1 cellular context compared by ENCODE assay signal in the genomic region with DNA sequence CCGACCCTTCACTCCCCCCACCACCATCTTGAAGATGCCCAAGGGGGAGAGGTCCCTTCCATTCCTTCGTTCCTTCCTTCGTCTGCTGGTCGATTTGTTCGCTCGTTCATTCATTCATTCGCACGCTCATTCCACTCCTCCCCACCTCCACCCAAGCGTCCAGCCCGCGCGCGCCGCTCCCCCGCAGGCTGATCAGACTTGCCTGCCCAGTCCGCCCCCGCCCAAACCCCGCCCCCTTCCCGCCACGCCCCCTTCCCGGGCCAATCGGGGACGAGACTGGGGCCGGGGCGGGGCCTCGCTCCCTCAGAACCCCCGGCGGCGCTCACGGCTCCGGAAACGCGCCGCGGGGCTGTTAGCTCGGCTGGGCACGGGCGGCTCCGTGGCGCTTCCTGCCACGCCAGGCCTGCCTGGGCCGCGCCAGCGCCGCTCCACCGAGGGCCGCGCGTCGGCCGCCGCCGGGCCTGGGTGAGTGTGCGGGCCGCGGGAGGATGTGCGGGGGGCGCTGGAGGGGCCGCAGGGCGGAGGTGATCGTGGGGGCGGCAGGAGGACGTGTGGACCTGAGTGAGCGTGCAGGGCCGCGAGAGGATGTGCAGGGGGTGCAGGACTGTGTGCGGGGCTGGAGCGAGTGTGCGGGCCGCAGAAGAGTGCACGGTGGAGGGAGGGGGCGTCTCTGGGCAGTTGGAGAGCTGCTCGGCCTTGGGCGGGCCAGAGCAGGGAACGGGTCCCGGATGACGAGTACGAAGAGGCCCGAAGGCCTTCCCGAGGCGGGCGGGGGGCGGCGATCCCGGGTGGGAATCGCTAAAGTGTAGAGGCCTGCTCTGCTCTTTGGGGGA.
TF ChIP-seq lines count a peak whose summit lies in the region.

A gene with protein sequence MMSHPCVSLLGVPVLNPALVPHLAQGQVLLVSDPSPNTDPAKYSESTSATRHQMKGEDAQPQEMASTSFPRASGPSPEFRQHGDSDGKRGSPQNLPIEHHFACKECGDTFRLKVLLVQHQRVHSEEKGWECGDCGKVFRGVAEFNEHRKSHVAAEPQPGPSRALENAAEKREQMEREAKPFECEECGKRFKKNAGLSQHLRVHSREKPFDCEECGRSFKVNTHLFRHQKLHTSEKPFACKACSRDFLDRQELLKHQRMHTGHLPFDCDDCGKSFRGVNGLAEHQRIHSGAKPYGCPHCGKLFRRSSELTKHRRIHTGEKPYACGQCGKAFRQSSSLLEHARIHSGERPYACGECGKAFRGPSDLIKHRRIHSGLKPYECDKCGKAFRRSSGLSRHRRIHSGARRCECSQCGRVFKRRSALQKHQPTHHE (plus strand): TSS at position 333 of the 833 bp plus-strand sequence. CDS start 2,527 bp downstream, outside the sequence.

TF ChIP-seq in K562, 482 proteins besides CTCF, POLR2A, EP300 and RAD21 (continued from another document):
- TF ChIP-seq ZNF57 (CRISPR knock-in tag; IDR thresholded peaks at IDR 0.05) (no peak), BCL6 (CRISPR knock-in tag; IDR thresholded peaks at IDR 0.05) (no peak), SIN3A (IDR thresholded peaks at IDR 0.05; ENCODE audit: borderline replicate concordance in 2 of 2, control insufficient read depth in 1 of 2, low read depth in 2 of 2, low read length in 2 of 2) (peak in 1 of 2 experiments; percentile 50; a peak in 1 of 4 replicates), JUND (IDR thresholded peaks at IDR 0.05; ENCODE audit: borderline replicate concordance, low read depth, low read length) (no peak), JUND (tag; IDR thresholded peaks at IDR 0.05; ENCODE audit: borderline replicate concordance, low read depth, low read length) (no peak), ESRRB (CRISPR knock-in tag; IDR thresholded peaks at IDR 0.05; ENCODE audit: borderline replicate concordance) (no peak), PTBP1 (IDR thresholded peaks at IDR 0.05; ENCODE audit: low read depth, low read length) (no peak), ZNF785 (CRISPR knock-in tag; IDR thresholded peaks at IDR 0.05) (no peak), ZNF717 (CRISPR knock-in tag; IDR thresholded peaks at IDR 0.05) (no peak), ZNF830 (CRISPR knock-in tag; IDR thresholded peaks at IDR 0.05) (no peak), HNRNPK (IDR thresholded peaks at IDR 0.05; ENCODE audit: low read depth, low read length, poor library complexity, severe bottlenecking) (no peak)
- TF ChIP-seq, protein P1, sequence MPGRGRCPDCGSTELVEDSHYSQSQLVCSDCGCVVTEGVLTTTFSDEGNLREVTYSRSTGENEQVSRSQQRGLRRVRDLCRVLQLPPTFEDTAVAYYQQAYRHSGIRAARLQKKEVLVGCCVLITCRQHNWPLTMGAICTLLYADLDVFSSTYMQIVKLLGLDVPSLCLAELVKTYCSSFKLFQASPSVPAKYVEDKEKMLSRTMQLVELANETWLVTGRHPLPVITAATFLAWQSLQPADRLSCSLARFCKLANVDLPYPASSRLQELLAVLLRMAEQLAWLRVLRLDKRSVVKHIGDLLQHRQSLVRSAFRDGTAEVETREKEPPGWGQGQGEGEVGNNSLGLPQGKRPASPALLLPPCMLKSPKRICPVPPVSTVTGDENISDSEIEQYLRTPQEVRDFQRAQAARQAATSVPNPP (IDR thresholded peaks at IDR 0.05; ENCODE audit: borderline replicate concordance, insufficient read depth, insufficient read length) = no peak
- TF ChIP-seq, protein P2, sequence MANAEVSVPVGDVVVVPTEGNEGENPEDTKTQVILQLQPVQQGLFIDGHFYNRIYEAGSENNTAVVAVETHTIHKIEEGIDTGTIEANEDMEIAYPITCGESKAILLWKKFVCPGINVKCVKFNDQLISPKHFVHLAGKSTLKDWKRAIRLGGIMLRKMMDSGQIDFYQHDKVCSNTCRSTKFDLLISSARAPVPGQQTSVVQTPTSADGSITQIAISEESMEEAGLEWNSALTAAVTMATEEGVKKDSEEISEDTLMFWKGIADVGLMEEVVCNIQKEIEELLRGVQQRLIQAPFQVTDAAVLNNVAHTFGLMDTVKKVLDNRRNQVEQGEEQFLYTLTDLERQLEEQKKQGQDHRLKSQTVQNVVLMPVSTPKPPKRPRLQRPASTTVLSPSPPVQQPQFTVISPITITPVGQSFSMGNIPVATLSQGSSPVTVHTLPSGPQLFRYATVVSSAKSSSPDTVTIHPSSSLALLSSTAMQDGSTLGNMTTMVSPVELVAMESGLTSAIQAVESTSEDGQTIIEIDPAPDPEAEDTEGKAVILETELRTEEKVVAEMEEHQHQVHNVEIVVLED (CRISPR knock-in tag; IDR thresholded peaks at IDR 0.05) = no peak
TF ChIP-seq in K562: peak in this region for 43.
